1 cellular context compared by ENCODE assay signal in genomic region chr2:241514986-241515737, GRCh38.
TF ChIP-seq lines count a peak whose summit lies in the region.

No MANE protein-coding gene starts in this region.

TF ChIP-seq in GM12878, 131 proteins besides CTCF, POLR2A, EP300 and RAD21 (continued from another document):
- TF ChIP-seq BCLAF1 (IDR thresholded peaks at IDR 0.05) (no peak), ZNF687 (IDR thresholded peaks at IDR 0.05) (peak; percentile 31; the same call in 1 of the 2 replicates), USF2 (IDR thresholded peaks at IDR 0.05; ENCODE audit: borderline replicate concordance, low read depth, low read length) (no peak), YY1 (IDR thresholded peaks at IDR 0.05; ENCODE audit: low read depth, low read length) (peak; percentile 1; the same call in 1 of the 2 replicates), RELB (IDR thresholded peaks at IDR 0.05; ENCODE audit: low read depth) (0 out of 2 replicates have a peak, but pooled peaks have one; percentile 17), RBBP5 (conservative IDR thresholded peaks at IDR 0.05) (0 out of 2 replicates have a peak, but pooled peaks have one; percentile 70), RUNX3 (IDR thresholded peaks at IDR 0.05; ENCODE audit: low read length) (peak; percentile 43; the same call in 1 of the 2 replicates), IKZF2 (IDR thresholded peaks at IDR 0.05) (0 out of 4 replicates have a peak, but pooled peaks of 1 of the 2 experiments have one; percentile 32), PKNOX1 (IDR thresholded peaks at IDR 0.05) (0 out of 2 replicates have a peak, but pooled peaks have one; percentile 13)
